ENCODE assay signal across 15 cellular contexts in the genomic region with DNA sequence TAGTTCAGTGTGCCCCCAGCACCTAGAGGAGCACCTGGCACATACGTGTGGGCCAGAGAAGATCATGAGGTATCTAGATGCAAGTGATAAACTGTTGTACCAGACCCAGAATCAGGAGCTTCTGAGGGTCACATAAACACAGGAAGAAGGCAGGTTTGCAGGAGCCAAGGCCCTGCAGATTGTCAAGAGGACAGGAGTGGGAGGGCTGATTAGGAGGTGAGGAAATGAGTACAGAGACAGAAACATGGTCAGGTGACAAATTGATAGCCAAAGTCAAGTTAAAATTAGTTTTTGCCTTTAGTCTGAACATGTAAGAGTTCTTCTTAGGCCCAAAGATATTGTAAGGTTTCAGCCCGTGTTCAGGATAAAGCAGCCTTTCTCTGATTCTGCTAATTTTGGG. TPM values are rescaled to one million over a fixed set of nuclear protein-coding genes. Genes with fewer than 3 reads are reported as not detected.
DNase-seq lines count a peak whose midpoint lies in the region; ATAC-seq and TF ChIP-seq lines count a peak whose summit lies in the region.
"Had no signal": no experiment of that assay in that cellular context is flagged by ENCODE, and none has a peak within 500 bp of the region (broad histone marks: within the 10 kb centered on the region; RNA-seq: fewer than 3 reads in every experiment).

No MANE protein-coding gene starts in this region.

- no peaks in the 10 kb centered on the region for H3K27me3 ChIP-seq in cardiac muscle cell
- H3K27me3 ChIP-seq in skeletal muscle tissue (ENCODE audit: control insufficient read depth in 3 of 3, insufficient read depth in 3 of 3, low read length in 3 of 3), result no peaks in the 10 kb centered on the region
- H3K27me3 ChIP-seq: foreskin keratinocyte had no signal

- no peaks in the 10 kb centered on the region for H3K9me3 ChIP-seq in HEK293 (ENCODE audit: control insufficient read depth, insufficient read depth, low read depth, low read length)
- no peaks in the 10 kb centered on the region for H3K9me3 ChIP-seq in cardiac muscle cell (ENCODE audit: low read depth)
- H3K9me3 ChIP-seq in skeletal muscle tissue (ENCODE audit: control insufficient read depth in 3 of 3, low read length in 3 of 3), result no peaks in the 10 kb centered on the region

- ATAC-seq in activated naive CD4-positive, alpha-beta T cell treated with anti-CD3 and anti-CD28 coated beads, Interleukin-2, amount 50 U/mL, for 72 hours, result no peak
- ATAC-seq in GM21526 (IDR thresholded peaks at IDR 0.05; ENCODE audit: low FRiP score, unreplicated experiment) (no peak), left colon (no peak)
- ATAC-seq: foreskin keratinocyte, HCT116, Panc1 had no signal

- intact Hi-C loops in left colon (cut with DNase I, micrococcal nuclease), result no loop called here

- no peak overlapping the region for H3K4me3 ChIP-seq in HEK293 (ENCODE audit: low read depth, low read length)
- no peak overlapping the region for H3K4me3 ChIP-seq in cardiac muscle cell
- no peak overlapping the region for H3K4me3 ChIP-seq in skeletal muscle tissue (ENCODE audit: low read length in 3 of 3)

- peaks cover 6% of the 10 kb centered on the region; the same call in 1 of the 2 replicates for H3K4me1 ChIP-seq in HEK293 (ENCODE audit: control insufficient read depth, insufficient read depth, low read length)
- H3K4me1 ChIP-seq in cardiac muscle cell (ENCODE audit: low read depth), result peaks cover 29% of the 10 kb centered on the region
- peaks cover 0 to 10% (median 0%) of the 10 kb centered on the region in 3 donors for H3K4me1 ChIP-seq in skeletal muscle tissue (ENCODE audit: control insufficient read depth in 3 of 3, insufficient read depth in 3 of 3, low read length in 3 of 3)
- H3K4me1 ChIP-seq: foreskin keratinocyte had no signal

- DNase-seq in activated naive CD4-positive, alpha-beta T cell treated with anti-CD3 and anti-CD28 coated beads, Interleukin-2, amount 50 U/mL, for 72 hours (ENCODE audit: low spot score in 2 of 2), result no peak
- DNase-seq in cardiac muscle cell (ENCODE audit: low read depth in 1 of 2, low spot score in 1 of 2) (peak in 1 of 2 donors; percentile 65), left colon (no peak)
- no peak for DNase-seq in activated CD4-positive, CD25-positive, alpha-beta regulatory T cell treated with anti-CD3 and anti-CD28 coated beads, Interleukin-2, amount 50 U/mL, for 72 hours
- DNase-seq: activated CD4-positive, CD25-positive, alpha-beta regulatory T cell; foreskin keratinocyte; NCI-H1694 treated with DMSO at 0.1 percent for 48 hours had no signal

- peaks cover 3 to 9% of the 10 kb centered on the region in 2 donors for H3K9me3 Mint-ChIP-seq in activated naive CD4-positive, alpha-beta T cell treated with anti-CD3 and anti-CD28 coated beads, Interleukin-2, amount 50 U/mL, for 72 hours

- no peak for TF ChIP-seq CTCF in HEK293 (tag by site-specific recombination; IDR thresholded peaks at IDR 0.05)
- TF ChIP-seq CTCF in cardiac muscle cell (IDR thresholded peaks at IDR 0.05; ENCODE audit: low read depth, low read length), result no peak

- H3K27ac ChIP-seq in HEK293 (ENCODE audit: extremely low read depth, low read depth, low read length) (no peak overlapping the region), cardiac muscle cell (peak overlapping the region; percentile 82), skeletal muscle tissue (ENCODE audit: low read depth, low read length) (peak overlapping the region; percentile 39)
- H3K27ac ChIP-seq: C4-2B, foreskin keratinocyte had no signal

- H3K27ac Mint-ChIP-seq in activated naive CD4-positive, alpha-beta T cell treated with anti-CD3 and anti-CD28 coated beads, Interleukin-2, amount 50 U/mL, for 72 hours, result peak overlapping the region; percentile 15 to 93

- H3K9ac ChIP-seq in skeletal muscle tissue (ENCODE audit: low read depth in 1 of 3, low read length in 3 of 3), result no peak overlapping the region

- CTCF ChIA-PET in HEK293 (lab: Yijun Ruan, JAX), result no interaction called here

- peaks cover 4 to 5% of the 10 kb centered on the region in 2 donors for H3K36me3 Mint-ChIP-seq in activated naive CD4-positive, alpha-beta T cell treated with anti-CD3 and anti-CD28 coated beads, Interleukin-2, amount 50 U/mL, for 72 hours

- POLR2A ChIA-PET in HEK293 (lab: Yijun Ruan, JAX), result no interaction called here

- H3K36me3 ChIP-seq in HEK293 (ENCODE audit: control insufficient read depth in 2 of 2, insufficient read depth in 1 of 2, low read length in 2 of 2) (no peaks in the 10 kb centered on the region), cardiac muscle cell (no peaks in the 10 kb centered on the region), skeletal muscle tissue (ENCODE audit: control insufficient read depth in 3 of 3, insufficient read depth in 3 of 3, low read length in 3 of 3) (no peaks in the 10 kb centered on the region)

TF ChIP-seq in HEK293, 187 proteins besides CTCF, POLR2A, EP300 and RAD21:
- TF ChIP-seq, protein P1, sequence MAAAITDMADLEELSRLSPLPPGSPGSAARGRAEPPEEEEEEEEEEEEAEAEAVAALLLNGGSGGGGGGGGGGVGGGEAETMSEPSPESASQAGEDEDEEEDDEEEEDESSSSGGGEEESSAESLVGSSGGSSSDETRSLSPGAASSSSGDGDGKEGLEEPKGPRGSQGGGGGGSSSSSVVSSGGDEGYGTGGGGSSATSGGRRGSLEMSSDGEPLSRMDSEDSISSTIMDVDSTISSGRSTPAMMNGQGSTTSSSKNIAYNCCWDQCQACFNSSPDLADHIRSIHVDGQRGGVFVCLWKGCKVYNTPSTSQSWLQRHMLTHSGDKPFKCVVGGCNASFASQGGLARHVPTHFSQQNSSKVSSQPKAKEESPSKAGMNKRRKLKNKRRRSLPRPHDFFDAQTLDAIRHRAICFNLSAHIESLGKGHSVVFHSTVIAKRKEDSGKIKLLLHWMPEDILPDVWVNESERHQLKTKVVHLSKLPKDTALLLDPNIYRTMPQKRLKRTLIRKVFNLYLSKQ (tag by site-specific recombination; IDR thresholded peaks at IDR 0.05; ENCODE audit: borderline replicate concordance), result no peak
- TF ChIP-seq SCRT2 (tag by site-specific recombination; IDR thresholded peaks at IDR 0.05), result 0 out of 2 replicates have a peak, but pooled peaks have one; percentile 1

RNA-seq across cellular contexts. Expression of a gene that starts 14.0 kb away (rescaled TPM):
- total RNA-seq in activated naive CD4-positive, alpha-beta T cell treated with anti-CD3 and anti-CD28 coated beads, Interleukin-2, amount 50 U/mL, for 72 hours, result 100 to 1,000 TPM; 108 to 158 TPM
- total RNA-seq in cardiac muscle cell, result 0.11 and 1.3 TPM in 2 replicates
- 0.74 and 0.99 TPM in 2 replicates for polyA plus RNA-seq in cardiac muscle cell
- total RNA-seq in skeletal muscle tissue, result 1.0 TPM
- 1 to 10 TPM; 2.3 to 4.4 TPM for total RNA-seq in left colon
- total RNA-seq: astrocyte, dermis microvascular lymphatic vessel endothelial cell, foreskin keratinocyte had no signal

RNA-seq across cellular contexts. Expression of a gene that starts 37.2 kb away (rescaled TPM):
- total RNA-seq in activated naive CD4-positive, alpha-beta T cell treated with anti-CD3 and anti-CD28 coated beads, Interleukin-2, amount 50 U/mL, for 72 hours, result 1 to 10 TPM in 1 of 2 donors, under 1 TPM in 1; 0.75 to 5.2 TPM
- total RNA-seq in cardiac muscle cell (not detected in 2 replicates), skeletal muscle tissue (not detected), left colon (under 1 TPM; 0.61 to 0.87 TPM)
- polyA plus RNA-seq in cardiac muscle cell, result 1.1 TPM in 1 of 2 replicates, not detected in the other
- total RNA-seq: astrocyte, dermis microvascular lymphatic vessel endothelial cell had no signal

RNA-seq across cellular contexts. Expression of a gene that starts 42.5 kb away (rescaled TPM):
- total RNA-seq in activated naive CD4-positive, alpha-beta T cell treated with anti-CD3 and anti-CD28 coated beads, Interleukin-2, amount 50 U/mL, for 72 hours, result 1 to 10 TPM; 3.5 to 4.9 TPM
- total RNA-seq in cardiac muscle cell (2.1 and 3.6 TPM in 2 replicates), skeletal muscle tissue (3.7 TPM), left colon (1 to 10 TPM; 2.0 to 4.5 TPM)
- 2.9 and 4.4 TPM in 2 replicates for polyA plus RNA-seq in cardiac muscle cell

Comparison
In these comparisons a context has a peak if more than half of its experiments do, and no peak if none do; other contexts are left out.
1. RNA of a gene that starts 14.0 kb away (total RNA-seq): 108 to 158 TPM in activated naive CD4-positive, alpha-beta T cell treated with anti-CD3 and anti-CD28 coated beads, Interleukin-2, amount 50 U/mL, for 72 hours; 2.3 to 4.4 TPM in left colon, 0.11 to 1.3 TPM in cardiac muscle cell and 1.0 TPM in skeletal muscle tissue (single experiment); every median in the first group is over 10 times any median in the second.